ENCODE assay signal across 13 cellular contexts in the genomic region with DNA sequence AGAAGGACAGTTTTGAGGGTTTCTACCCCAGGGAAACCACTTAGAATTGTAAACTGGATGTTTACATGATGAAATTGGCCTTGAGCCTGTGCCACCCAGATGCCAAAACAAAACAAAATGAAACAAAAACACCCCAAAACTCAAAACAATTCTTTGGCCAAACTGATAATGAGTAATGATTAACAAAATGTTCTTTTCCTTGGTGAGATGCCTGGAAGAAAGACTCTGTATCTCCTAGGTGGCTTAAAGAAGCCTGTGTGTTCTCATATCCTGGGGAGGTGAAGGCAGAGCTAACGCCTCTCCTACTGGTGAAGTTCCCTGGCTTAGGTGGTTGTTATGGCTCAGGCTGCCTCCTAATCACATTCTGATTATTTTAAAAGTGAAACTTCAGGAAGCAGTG.
"Had no signal": no experiment of that assay in that cellular context is flagged by ENCODE, and none has a peak within 500 bp of the region (broad histone marks: within the 10 kb centered on the region; RNA-seq: fewer than 3 reads in every experiment).

No MANE protein-coding gene starts in this region.

- H3K27ac ChIP-seq: right atrium auricular region, stomach had no signal

- DNase-seq: activated CD4-positive, alpha-beta T cell treated with anti-CD3 and anti-CD28 coated beads, Interleukin-2, amount 50 U/mL, for 4 hours; activated CD8-positive, alpha-beta memory T cell treated with anti-CD3 and anti-CD28 coated beads, Interleukin-2, amount 10 ng/mL, durations not matched to agents 7 days and 5 days; activated naive CD4-positive, alpha-beta T cell treated with anti-CD3 and anti-CD28 coated beads, Interleukin-2, amount 10 ng/mL, durations not matched to agents 7 days and 5 days; activated T-cell treated with anti-CD3 and anti-CD28 coated beads, Interleukin-2, amount 50 U/mL, for 1 hour; hippocampal formation; left ventricle myocardium superior; naive thymus-derived CD8-positive, alpha-beta T cell; posterior cingulate gyrus; stomach; T-cell; T-helper 9 cell had no signal

- H3K4me1 ChIP-seq: right atrium auricular region, stomach had no signal

- H3K9me3 ChIP-seq: right atrium auricular region, stomach, thoracic aorta had no signal

- H3K27me3 ChIP-seq: right atrium auricular region, stomach had no signal

- H3K36me3 ChIP-seq: right atrium auricular region, stomach, thoracic aorta had no signal

- H3K4me3 ChIP-seq: right atrium auricular region, stomach, thoracic aorta had no signal
